14 cellular contexts compared by ENCODE assay signal in the genomic region with DNA sequence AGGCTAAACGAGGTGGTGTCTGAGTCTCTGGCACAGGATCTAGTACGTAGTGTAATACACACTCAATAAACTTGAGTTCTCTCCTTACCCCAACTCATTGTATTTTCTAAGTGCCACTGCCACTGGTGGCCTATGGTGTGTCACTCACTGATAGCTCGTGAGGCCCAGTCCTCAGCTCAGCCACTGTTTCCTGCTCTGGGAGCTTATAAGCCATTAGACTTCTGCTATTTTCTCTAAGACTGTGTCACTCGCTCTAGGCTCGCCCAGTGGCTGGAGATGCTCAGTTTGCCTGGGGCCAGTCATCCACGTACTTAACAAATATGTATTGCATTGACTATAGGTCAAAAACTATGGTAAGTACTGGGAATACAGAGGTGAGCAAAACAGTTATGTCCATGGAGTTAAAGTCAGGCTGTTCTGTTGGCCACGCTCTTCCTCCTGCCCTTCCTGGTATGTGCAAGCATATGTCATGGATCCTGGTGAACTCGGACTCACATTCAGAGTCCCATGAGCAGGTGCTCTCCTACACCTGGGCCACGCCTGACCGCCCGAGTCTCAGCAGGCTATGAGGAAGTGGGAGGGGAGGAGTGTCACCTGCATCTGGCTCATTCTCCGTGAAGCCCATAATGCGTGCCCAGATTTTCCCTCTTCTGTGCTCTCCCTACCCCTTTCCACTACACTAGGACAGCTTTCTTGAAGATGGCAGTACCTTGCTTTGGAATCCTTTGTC. TPM values are rescaled to one million over a fixed set of nuclear protein-coding genes. Genes with fewer than 3 reads are reported as not detected.
DNase-seq lines count a peak whose midpoint lies in the region; ATAC-seq and TF ChIP-seq lines count a peak whose summit lies in the region.
"Had no signal": no experiment of that assay in that cellular context is flagged by ENCODE, and none has a peak within 500 bp of the region (broad histone marks: within the 10 kb centered on the region; RNA-seq: fewer than 3 reads in every experiment).

No MANE protein-coding gene starts in this region.

- no peak overlapping the region for H3K4me3 Mint-ChIP-seq in activated T-helper 17 cell treated with anti-CD3 and anti-CD28 coated beads, Interleukin-2, amount 50 U/mL, for 72 hours
- H3K4me3 Mint-ChIP-seq in natural killer cell = no peak overlapping the region
- no peak overlapping the region for H3K4me3 Mint-ChIP-seq in type B pancreatic cell
- H3K4me3 Mint-ChIP-seq: dendritic cell treated with granulocyte-macrophage colony-stimulating factor and Interleukin-4, amounts not matched to agents 40 ng/mL and 50 ng/mL, for 4 days had no signal

- DNase-seq in NCI-H748 (lab: John Stamatoyannopoulos, UW; ENCODE audit: unreplicated experiment) (peak; percentile 22), NCI-H748 treated with DMSO at 0.1 percent for 48 hours (lab: John Stamatoyannopoulos, UW) (no peak), NCI-H187 treated with DMSO at 0.1 percent for 48 hours (lab: John Stamatoyannopoulos, UW) (peak; percentile 44), natural killer cell (no peak), type B pancreatic cell (ENCODE audit: extremely low spot score, unreplicated experiment) (no peak)
- no peak for DNase-seq in stimulated activated CD8-positive, alpha-beta memory T cell treated with anti-CD3 and anti-CD28 coated beads, Interleukin-4, amount 100 ng/mL, for 48 hours
- no peak for DNase-seq in activated CD8-positive, alpha-beta memory T cell treated with anti-CD3 and anti-CD28 coated beads, Interleukin-2, amount 50 U/mL, for 48 hours
- DNase-seq: activated effector memory CD4-positive, alpha-beta T cell treated with Interleukin-2 at 50 U/mL for 16 hours; foreskin fibroblast; left ventricle myocardium inferior; MG63; PC-9 had no signal

- H3K27me3 Mint-ChIP-seq in activated T-helper 17 cell treated with anti-CD3 and anti-CD28 coated beads, Interleukin-2, amount 50 U/mL, for 72 hours = no peaks in the 10 kb centered on the region
- H3K27me3 Mint-ChIP-seq in natural killer cell (ENCODE audit: low read depth in 2 of 2) (no peaks in the 10 kb centered on the region), type B pancreatic cell (no peaks in the 10 kb centered on the region)
- H3K27me3 Mint-ChIP-seq: dendritic cell treated with granulocyte-macrophage colony-stimulating factor and Interleukin-4, amounts not matched to agents 40 ng/mL and 50 ng/mL, for 4 days had no signal

- intact Hi-C loops in natural killer cell (cut with micrococcal nuclease) = no loop called here

- TF ChIP-seq CTCF in natural killer cell (IDR thresholded peaks at IDR 0.05) (no peak), type B pancreatic cell (conservative IDR thresholded peaks at IDR 0.05) (no peak)

- peak overlapping the region; percentile 42 for H3K27ac Mint-ChIP-seq in activated T-helper 17 cell treated with anti-CD3 and anti-CD28 coated beads, Interleukin-2, amount 50 U/mL, for 72 hours
- H3K27ac Mint-ChIP-seq in natural killer cell (peak overlapping the region; percentile 23 to 78), type B pancreatic cell (no peak overlapping the region)
- H3K27ac Mint-ChIP-seq: dendritic cell treated with granulocyte-macrophage colony-stimulating factor and Interleukin-4, amounts not matched to agents 40 ng/mL and 50 ng/mL, for 4 days had no signal

- H3K4me1 Mint-ChIP-seq in activated T-helper 17 cell treated with anti-CD3 and anti-CD28 coated beads, Interleukin-2, amount 50 U/mL, for 72 hours = peaks cover 16% of the 10 kb centered on the region
- H3K4me1 Mint-ChIP-seq in natural killer cell = peaks cover 45 to 55% of the 10 kb centered on the region in 2 donors
- H3K4me1 Mint-ChIP-seq in type B pancreatic cell (ENCODE audit: unreplicated experiment) = peaks cover 5% of the 10 kb centered on the region

- ATAC-seq in activated T-helper 17 cell treated with anti-CD3 and anti-CD28 coated beads, Interleukin-2, amount 50 U/mL, for 72 hours (replicated peaks) = no peak
- no peak for ATAC-seq in natural killer cell

- H3K9me3 Mint-ChIP-seq in activated T-helper 17 cell treated with anti-CD3 and anti-CD28 coated beads, Interleukin-2, amount 50 U/mL, for 72 hours = no peaks in the 10 kb centered on the region
- no peaks in the 10 kb centered on the region for H3K9me3 Mint-ChIP-seq in natural killer cell
- no peaks in the 10 kb centered on the region for H3K9me3 Mint-ChIP-seq in type B pancreatic cell
- H3K9me3 Mint-ChIP-seq: dendritic cell treated with granulocyte-macrophage colony-stimulating factor and Interleukin-4, amounts not matched to agents 40 ng/mL and 50 ng/mL, for 4 days had no signal

- H3K36me3 Mint-ChIP-seq in activated T-helper 17 cell treated with anti-CD3 and anti-CD28 coated beads, Interleukin-2, amount 50 U/mL, for 72 hours (ENCODE audit: low read depth) = peaks cover 85% of the 10 kb centered on the region
- H3K36me3 Mint-ChIP-seq in natural killer cell (peaks cover 11% of the 10 kb centered on the region), type B pancreatic cell (peaks cover 4% of the 10 kb centered on the region)

RNA-seq across cellular contexts. Expression of a gene that starts 41.6 kb away (rescaled TPM):
- 1 to 10 TPM in 1 of 2 donors, under 1 TPM in 1; 0.30 to 8.3 TPM for total RNA-seq in activated T-helper 17 cell treated with anti-CD3 and anti-CD28 coated beads, Interleukin-2, amount 50 U/mL, for 72 hours
- total RNA-seq in natural killer cell (1 to 10 TPM in 2 of 3 donors, under 1 TPM in 1; 0.60 to 7.1 (median 4.4) TPM), type B pancreatic cell (ENCODE audit: low replicate concordance) (5.2 and 7.6 TPM in 2 replicates)
- total RNA-seq: left ventricle myocardium inferior had no signal

RNA-seq across cellular contexts. Expression of a gene that starts 52.6 kb away (rescaled TPM):
- 100 to 1,000 TPM; 493 to 560 TPM for total RNA-seq in activated T-helper 17 cell treated with anti-CD3 and anti-CD28 coated beads, Interleukin-2, amount 50 U/mL, for 72 hours
- total RNA-seq in natural killer cell = 1,000 to 10,000 TPM in 1 of 3 donors, 100 to 1,000 TPM in 2; 882 to 1,108 (median 986) TPM
- 66.3 and 159 TPM in 2 replicates for total RNA-seq in type B pancreatic cell (ENCODE audit: low replicate concordance)

Comparison
In these comparisons a context has a peak if more than half of its experiments do, and no peak if none do; other contexts are left out.
1. DNase-seq: peak in NCI-H748 (single experiment) and NCI-H187 treated with DMSO at 0.1 percent for 48 hours (single experiment); none in NCI-H748 treated with DMSO at 0.1 percent for 48 hours (single experiment), natural killer cell (single experiment), stimulated activated CD8-positive, alpha-beta memory T cell treated with anti-CD3 and anti-CD28 coated beads, Interleukin-4, amount 100 ng/mL, for 48 hours (single experiment), activated CD8-positive, alpha-beta memory T cell treated with anti-CD3 and anti-CD28 coated beads, Interleukin-2, amount 50 U/mL, for 48 hours (single experiment) and type B pancreatic cell (single experiment).